ENCODE assay signal across 20 cellular contexts in the genomic region with DNA sequence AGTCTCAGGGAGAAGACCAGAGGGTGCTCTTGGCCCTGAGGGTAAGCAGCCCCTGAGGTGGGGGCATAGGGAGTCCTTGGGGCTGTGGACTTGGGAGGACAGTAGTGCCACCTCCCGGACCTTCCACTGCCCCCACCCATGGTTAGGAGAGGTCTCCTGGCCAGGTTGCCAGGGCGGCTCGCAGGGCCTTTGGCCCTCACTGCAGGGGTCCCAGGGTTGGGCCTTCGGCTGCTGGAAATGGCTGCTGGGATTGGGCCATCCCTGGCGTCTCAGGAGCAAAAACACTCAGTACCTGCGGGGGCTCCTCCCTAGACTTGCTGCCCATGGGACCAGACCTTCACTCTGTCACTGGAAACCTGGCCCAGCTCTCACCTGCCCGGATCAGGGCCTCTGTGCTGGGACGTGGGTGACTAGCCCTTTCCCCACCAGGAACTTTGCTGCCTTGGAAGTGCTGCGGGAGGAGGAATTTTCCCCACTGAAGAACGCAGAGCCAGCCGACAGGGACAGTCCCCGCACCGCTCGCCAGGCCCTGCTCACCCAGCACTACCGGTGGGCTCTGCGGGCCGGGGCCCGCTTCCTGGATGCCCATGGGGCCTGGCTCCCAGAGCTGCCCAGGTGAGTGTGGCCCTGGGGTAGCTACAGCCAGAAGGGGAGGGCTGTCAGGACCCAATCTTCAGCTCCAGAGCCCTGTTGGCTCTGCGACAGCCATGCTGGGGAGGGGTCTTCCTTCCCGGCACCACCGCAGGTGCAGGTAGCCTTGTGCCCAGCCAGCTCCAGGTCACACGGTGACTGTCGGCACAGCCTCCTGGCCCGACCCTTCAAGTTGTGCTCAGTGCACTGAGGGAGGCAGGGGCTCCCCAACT. TPM values are rescaled to one million over a fixed set of nuclear protein-coding genes. Genes with fewer than 3 reads are reported as not detected.
"Had no signal": no experiment of that assay in that cellular context is flagged by ENCODE, and none has a peak within 500 bp of the region (broad histone marks: within the 10 kb centered on the region; RNA-seq: fewer than 3 reads in every experiment).

No MANE protein-coding gene starts in this region.

- H3K27me3 ChIP-seq: breast epithelium, heart right ventricle had no signal

- H3K27me3 Mint-ChIP-seq: activated CD4-positive, alpha-beta memory T cell treated with anti-CD3 and anti-CD28 coated beads, Interleukin-2, amount 10 ng/mL, durations not matched to agents 7 days and 5 days; activated naive CD8-positive, alpha-beta T cell treated with anti-CD3 and anti-CD28 coated beads, Interleukin-2, amount 10 ng/mL, durations not matched to agents 7 days and 5 days had no signal

- H3K4me3 ChIP-seq: breast epithelium, heart right ventricle, lower lobe of right lung, transverse colon had no signal

- H3K27ac ChIP-seq: breast epithelium, heart right ventricle, lower lobe of right lung, neutrophil, transverse colon had no signal

- ATAC-seq: activated T-cell treated with anti-CD3 and anti-CD28 coated beads, Interleukin-2, amount 50 U/mL, for 72 hours; heart right ventricle; left colon; lower lobe of right lung; stimulated activated naive CD8-positive, alpha-beta T cell treated with anti-CD3 and anti-CD28 coated beads, Interleukin-15, Interleukin-2, amounts not matched to agents 100 U/mL and 50 U/mL, for 24 hours had no signal

- H3K36me3 ChIP-seq: neutrophil, transverse colon had no signal

- FAIRE-seq: frontal cortex had no signal

- H3K9me3 ChIP-seq: breast epithelium, heart right ventricle, lower lobe of right lung, neutrophil, transverse colon had no signal

- H3K9me3 Mint-ChIP-seq: activated CD4-positive, alpha-beta memory T cell treated with anti-CD3 and anti-CD28 coated beads, Interleukin-2, amount 10 ng/mL, durations not matched to agents 7 days and 5 days; activated naive CD8-positive, alpha-beta T cell treated with anti-CD3 and anti-CD28 coated beads, Interleukin-2, amount 10 ng/mL, durations not matched to agents 7 days and 5 days; activated T-cell treated with anti-CD3 and anti-CD28 coated beads, Interleukin-2, amount 50 U/mL, for 72 hours had no signal

- H3K27ac Mint-ChIP-seq: activated CD4-positive, alpha-beta memory T cell treated with anti-CD3 and anti-CD28 coated beads, Interleukin-2, amount 10 ng/mL, durations not matched to agents 7 days and 5 days; activated naive CD8-positive, alpha-beta T cell treated with anti-CD3 and anti-CD28 coated beads, Interleukin-2, amount 10 ng/mL, durations not matched to agents 7 days and 5 days; activated T-cell treated with anti-CD3 and anti-CD28 coated beads, Interleukin-2, amount 50 U/mL, for 72 hours had no signal

- DNase-seq: activated CD4-positive, alpha-beta memory T cell treated with anti-CD3 and anti-CD28 coated beads, Interleukin-2, amount 10 ng/mL, durations not matched to agents 7 days and 5 days; activated CD4-positive, CD25-positive, alpha-beta regulatory T cell treated with anti-CD3 and anti-CD28 coated beads, Interleukin-2, amount 50 U/mL, for 72 hours; activated CD8-positive, alpha-beta memory T cell treated with anti-CD3 and anti-CD28 coated beads, Interleukin-2, amount 50 U/mL, for 48 hours; activated gamma-delta T cell treated with Interleukin-2 at 50 U/mL for 16 hours; activated naive CD8-positive, alpha-beta T cell treated with anti-CD3 and anti-CD28 coated beads, Interleukin-2, amount 10 ng/mL, durations not matched to agents 7 days and 5 days; activated T-cell treated with anti-CD3 and anti-CD28 coated beads, Interleukin-2, amount 50 U/mL, for 72 hours; anterior cingulate cortex; cerebellar nuclear complex; dermis blood vessel endothelial cell; heart right ventricle; left colon; lower lobe of right lung; midbrain; stimulated activated CD4-positive, alpha-beta T cell treated with anti-CD3 and anti-CD28 coated beads, Interleukin-4, amount 100 ng/mL, for 1 hour; stimulated activated naive CD8-positive, alpha-beta T cell treated with anti-CD3 and anti-CD28 coated beads, Interleukin-15, Interleukin-2, amounts not matched to agents 100 U/mL and 50 U/mL, for 24 hours; transverse colon had no signal

RNA-seq across cellular contexts. Expression of a gene that starts 26.6 kb away (rescaled TPM):
- total RNA-seq: activated naive CD8-positive, alpha-beta T cell treated with anti-CD3 and anti-CD28 coated beads, Interleukin-2, amount 10 ng/mL, durations not matched to agents 7 days and 5 days; dermis blood vessel endothelial cell; epithelial cell of proximal tubule had no signal
